Comparison of ENCODE assay signal across 8 cellular contexts in the genomic region with DNA sequence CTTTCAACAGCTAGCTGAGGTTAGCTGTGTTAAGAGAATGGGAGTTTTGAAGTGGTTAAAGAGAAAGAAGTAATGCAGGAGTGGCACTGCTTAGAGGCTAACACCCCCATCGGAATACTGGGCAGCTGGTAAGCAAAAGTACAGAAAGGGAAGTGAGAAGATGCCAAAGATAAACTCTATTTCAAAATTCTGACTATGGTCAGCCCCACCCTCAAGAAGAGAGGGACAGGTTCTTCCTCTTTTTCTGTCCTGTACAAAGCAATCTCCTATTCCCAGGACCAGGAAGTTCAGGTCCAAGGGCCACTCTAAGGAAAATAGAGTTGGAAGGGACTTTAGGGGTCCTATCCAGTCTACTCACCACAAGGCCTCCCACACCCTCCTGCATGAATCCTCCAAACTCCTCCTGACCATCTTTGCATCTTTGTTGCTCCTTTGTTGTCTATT. TPM values are rescaled to one million over a fixed set of nuclear protein-coding genes. Genes with fewer than 3 reads are reported as not detected.
A peak's percentile ranks its signal among the peaks of the same experiment; 100 is the strongest.
DNase-seq lines count a peak whose midpoint lies in the region; ATAC-seq, FAIRE-seq and TF ChIP-seq lines count a peak whose summit lies in the region.

No MANE protein-coding gene starts in this region.

- H2AFZ ChIP-seq in GM23338: no peak overlapping the region

- H3K9me3 Mint-ChIP-seq in activated T-helper 17 cell treated with anti-CD3 and anti-CD28 coated beads, Interleukin-2, amount 50 U/mL, for 72 hours: no peaks in the 10 kb centered on the region
- H3K9me3 Mint-ChIP-seq in GM23338 (no peaks in the 10 kb centered on the region), glutamatergic neuron (ENCODE audit: unreplicated experiment) (no peaks in the 10 kb centered on the region)

- H3K27me3 Mint-ChIP-seq in activated T-helper 17 cell treated with anti-CD3 and anti-CD28 coated beads, Interleukin-2, amount 50 U/mL, for 72 hours: no peaks in the 10 kb centered on the region
- H3K27me3 Mint-ChIP-seq in GM23338 (ENCODE audit: insufficient read depth, low read depth, poor library complexity): no peaks in the 10 kb centered on the region
- H3K27me3 Mint-ChIP-seq in glutamatergic neuron (ENCODE audit: unreplicated experiment): no peaks in the 10 kb centered on the region

- DNase-seq in Ammon's horn (ENCODE audit: low spot score): peak; percentile 48
- DNase-seq in GM19239 (ENCODE audit: insufficient read length, low spot score): peak; percentile 28
- no peak for DNase-seq in GM23338 (ENCODE audit: low spot score)
- DNase-seq in DMS79 treated with DMSO at 0.1 percent for 48 hours (lab: John Stamatoyannopoulos, UW): no peak
- no peak for DNase-seq in epidermal melanocyte (ENCODE audit: insufficient read length, low spot score)
- DNase-seq in glutamatergic neuron: no peak

- ATAC-seq in HG03175 (IDR thresholded peaks at IDR 0.05; ENCODE audit: unreplicated experiment): peak; percentile 89
- ATAC-seq in activated T-helper 17 cell treated with anti-CD3 and anti-CD28 coated beads, Interleukin-2, amount 50 U/mL, for 72 hours (replicated peaks): peak; percentile 59
- no peak for ATAC-seq in GM23338

- H3K4me2 ChIP-seq in GM23338: no peak overlapping the region

- H3F3A ChIP-seq in GM23338 (replicated peaks; ENCODE audit: low read depth): no peaks in the 10 kb centered on the region

- no peak for FAIRE-seq in GM19239 (lab: Jason Lieb, UNC)

- H3K27me3 ChIP-seq in GM23338 (ENCODE audit: insufficient read depth): no peaks in the 10 kb centered on the region

- no peak overlapping the region for H3K4me3 ChIP-seq in GM23338

- H3K4me1 Mint-ChIP-seq in activated T-helper 17 cell treated with anti-CD3 and anti-CD28 coated beads, Interleukin-2, amount 50 U/mL, for 72 hours: peaks cover 48% of the 10 kb centered on the region
- H3K4me1 Mint-ChIP-seq in GM23338 (no peaks in the 10 kb centered on the region), glutamatergic neuron (ENCODE audit: low read depth, unreplicated experiment) (no peaks in the 10 kb centered on the region)

- H3K36me3 Mint-ChIP-seq in activated T-helper 17 cell treated with anti-CD3 and anti-CD28 coated beads, Interleukin-2, amount 50 U/mL, for 72 hours (ENCODE audit: low read depth): no peaks in the 10 kb centered on the region
- no peaks in the 10 kb centered on the region for H3K36me3 Mint-ChIP-seq in GM23338 (ENCODE audit: low read depth)
- H3K36me3 Mint-ChIP-seq in glutamatergic neuron (ENCODE audit: unreplicated experiment): no peaks in the 10 kb centered on the region

- no peaks in the 10 kb centered on the region for H4K20me1 ChIP-seq in GM23338 (replicated peaks; ENCODE audit: insufficient read depth)

- TF ChIP-seq CTCF in GM23338 (conservative IDR thresholded peaks at IDR 0.05; ENCODE audit: low read depth in 2 of 2): no peak
- TF ChIP-seq CTCF in glutamatergic neuron (IDR thresholded peaks at IDR 0.05; ENCODE audit: partially characterized antibody, unreplicated experiment): no peak

- H3K4me3 Mint-ChIP-seq in activated T-helper 17 cell treated with anti-CD3 and anti-CD28 coated beads, Interleukin-2, amount 50 U/mL, for 72 hours: peak overlapping the region; percentile 75
- no peak overlapping the region for H3K4me3 Mint-ChIP-seq in GM23338
- H3K4me3 Mint-ChIP-seq in glutamatergic neuron (ENCODE audit: unreplicated experiment): no peak overlapping the region

- H3K4me1 ChIP-seq in GM23338 (ENCODE audit: insufficient read depth): no peaks in the 10 kb centered on the region

- no peaks in the 10 kb centered on the region for H3K79me2 ChIP-seq in GM23338 (replicated peaks; ENCODE audit: insufficient read depth)

- no peak overlapping the region for H3K27ac ChIP-seq in GM23338 (ENCODE audit: low read depth)

- H3K27ac Mint-ChIP-seq in activated T-helper 17 cell treated with anti-CD3 and anti-CD28 coated beads, Interleukin-2, amount 50 U/mL, for 72 hours: peak overlapping the region; percentile 93
- H3K27ac Mint-ChIP-seq in GM23338 (no peak overlapping the region), glutamatergic neuron (ENCODE audit: unreplicated experiment) (no peak overlapping the region)

- H3K9me2 ChIP-seq in GM23338 (ENCODE audit: insufficient read depth): no peaks in the 10 kb centered on the region

- H3K36me3 ChIP-seq in GM23338 (ENCODE audit: insufficient read depth): no peaks in the 10 kb centered on the region

TF ChIP-seq in GM23338, 12 proteins besides CTCF, POLR2A, EP300 and RAD21 (continues in another document):
- TF ChIP-seq ETS1 (IDR thresholded peaks at IDR 0.05): no peak
- TF ChIP-seq ZNF462 (CRISPR knock-in tag; IDR thresholded peaks at IDR 0.05): no peak
- no peak for TF ChIP-seq EZH2phosphoT487 (IDR thresholded peaks at IDR 0.05; ENCODE audit: unreplicated experiment)
- TF ChIP-seq POLR2AphosphoS5 (IDR thresholded peaks at IDR 0.05; ENCODE audit: low read depth): no peak
- TF ChIP-seq NANOG (IDR thresholded peaks at IDR 0.05; ENCODE audit: borderline replicate concordance): no peak
- TF ChIP-seq STAT1 (IDR thresholded peaks at IDR 0.05; ENCODE audit: unreplicated experiment): no peak
- no peak for TF ChIP-seq ZNF114 (CRISPR knock-in tag; IDR thresholded peaks at IDR 0.05)
- no peak for TF ChIP-seq EZH2 (IDR thresholded peaks at IDR 0.05; ENCODE audit: low read depth, unreplicated experiment)
- no peak for TF ChIP-seq ZNF331 (CRISPR knock-in tag; IDR thresholded peaks at IDR 0.05; ENCODE audit: low read depth)

RNA-seq across cellular contexts. Expression of gene JAK2, which starts 45.9 kb away (rescaled TPM):
- 10 to 100 TPM; 17.3 to 24.6 TPM for total RNA-seq in activated T-helper 17 cell treated with anti-CD3 and anti-CD28 coated beads, Interleukin-2, amount 50 U/mL, for 72 hours
- 1.5 and 3.0 TPM in 2 replicates for total RNA-seq in GM23338 (2014; rRNA removed; shearing (Covaris generic))
- 0.52 and 1.1 TPM in 2 replicates for polyA plus RNA-seq in GM23338 (2016; fragmentation: Nextera tagmentation; extraction: Ambion mirVana)
- 5.8 TPM for total RNA-seq in glutamatergic neuron (ENCODE audit: unreplicated experiment)

Comparison
In these comparisons a context has a peak if more than half of its experiments do, and no peak if none do; other contexts are left out.
1. DNase-seq: peak in Ammon's horn (single experiment) and GM19239 (single experiment); none in GM23338 (single experiment), DMS79 treated with DMSO at 0.1 percent for 48 hours (single experiment), epidermal melanocyte (single experiment) and glutamatergic neuron (single experiment).